Comparison of ENCODE assay signal across 10 cellular contexts in the genomic region with DNA sequence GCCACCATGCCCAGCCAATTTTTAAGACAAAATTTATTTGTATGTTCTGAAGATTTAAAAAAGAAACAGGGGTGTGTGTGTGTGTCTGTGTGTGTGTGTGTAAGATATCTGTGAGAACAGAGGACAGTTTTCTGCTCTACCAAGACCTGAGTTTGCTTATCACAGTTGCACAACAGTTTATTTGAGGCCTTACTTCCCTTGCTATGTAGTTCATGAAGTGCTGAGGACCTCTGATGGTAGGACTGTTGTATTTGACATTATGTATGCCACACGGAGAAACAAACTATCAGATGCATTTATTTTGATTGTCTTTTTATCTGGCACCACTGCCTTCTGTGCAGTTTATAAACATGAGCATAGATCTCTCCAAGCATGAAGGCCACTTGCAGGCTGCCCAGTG.
A peak's percentile ranks its signal among the peaks of the same experiment; 100 is the strongest.
DNase-seq lines count a peak whose midpoint lies in the region; ATAC-seq, FAIRE-seq and TF ChIP-seq lines count a peak whose summit lies in the region.
"Had no signal": no experiment of that assay in that cellular context is flagged by ENCODE, and none has a peak within 500 bp of the region (broad histone marks: within the 10 kb centered on the region; RNA-seq: fewer than 3 reads in every experiment).

No MANE protein-coding gene starts in this region.

- WGBS in liver = 9% methylated on average over 1 of the region's 1 CpG
- WGBS in HepG2 (ENCODE audit: low lambda C conversion rate) = 0% methylated on average over 1 of the region's 1 CpG
- WGBS in esophagus squamous epithelium, 2 donors = 7 to 12% methylated on average over 1 of the region's 1 CpG

- no peak for TF ChIP-seq EP300 in HepG2 (IDR thresholded peaks at IDR 0.05; ENCODE audit: low read depth in 2 of 2, low read length in 2 of 2)
- no peak for TF ChIP-seq EP300 in HepG2 (CRISPR knock-in tag; IDR thresholded peaks at IDR 0.05; ENCODE audit: borderline replicate concordance)

- TF ChIP-seq POLR2A in HepG2 (IDR thresholded peaks at IDR 0.05; ENCODE audit: insufficient read depth in 1 of 2, low read depth in 2 of 2, low read length in 2 of 2) (no peak), esophagus squamous epithelium (IDR thresholded peaks at IDR 0.05) (no peak)

- TF ChIP-seq CTCF in liver (IDR thresholded peaks at IDR 0.05; ENCODE audit: low read depth, low read length, missing input control) = peak; percentile 16
- TF ChIP-seq CTCF in HepG2 (CRISPR knock-in tag; IDR thresholded peaks at IDR 0.05) = no peak
- TF ChIP-seq CTCF in kidney (IDR thresholded peaks at IDR 0.05; ENCODE audit: borderline replicate concordance, extremely low read depth, insufficient read depth) = peak; percentile 14
- peak in 1 of 2 experiments; percentile 12 for TF ChIP-seq CTCF in tibial artery (IDR thresholded peaks at IDR 0.05)
- peak in 3 of 6 experiments; percentile 10 to 31 (median 29) for TF ChIP-seq CTCF in esophagus squamous epithelium (IDR thresholded peaks at IDR 0.05)

- TF ChIP-seq RAD21 in liver (IDR thresholded peaks at IDR 0.05) = peak; percentile 64 to 72
- no peak for TF ChIP-seq RAD21 in HepG2 (CRISPR knock-in tag; IDR thresholded peaks at IDR 0.05)

- H3K79me2 ChIP-seq in HepG2 (ENCODE audit: insufficient read depth, low read length) = no peaks in the 10 kb centered on the region

- no peaks in the 10 kb centered on the region for H3K36me3 ChIP-seq in liver (ENCODE audit: control insufficient read depth in 4 of 4, insufficient read depth in 3 of 4, low read depth in 1 of 4, low read length in 3 of 4)
- no peaks in the 10 kb centered on the region for H3K36me3 ChIP-seq in HepG2 (replicated peaks in 1 of 2; ENCODE audit: control insufficient read depth in 1 of 2, insufficient read depth in 2 of 2, low read length in 2 of 2)
- H3K36me3 ChIP-seq in kidney (ENCODE audit: control insufficient read depth in 1 of 2, insufficient read depth in 2 of 2, low read length in 2 of 2) = no peaks in the 10 kb centered on the region
- no peaks in the 10 kb centered on the region for H3K36me3 ChIP-seq in tibial artery
- no peaks in the 10 kb centered on the region for H3K36me3 ChIP-seq in esophagus squamous epithelium

- ATAC-seq in HepG2 = no peak

- H3K4me3 ChIP-seq in liver (ENCODE audit: low read depth in 1 of 3, low read length in 3 of 3) (no peak overlapping the region), HepG2 (replicated peaks in 1 of 3; ENCODE audit: insufficient read depth in 1 of 3, low read depth in 2 of 3, low read length in 3 of 3) (no peak overlapping the region), kidney (ENCODE audit: low read length in 2 of 2) (no peak overlapping the region), tibial artery (no peak overlapping the region), esophagus squamous epithelium (no peak overlapping the region)

- CTCF ChIA-PET in HepG2 (lab: Yijun Ruan, JAX; ENCODE audit: low intra/inter-chr PET ratio, low total read pairs) = no interaction called here

- no peak overlapping the region for H3K4me2 ChIP-seq in HepG2 (ENCODE audit: low read depth, low read length)

- H3K27me3 ChIP-seq in liver (ENCODE audit: control insufficient read depth in 4 of 4, insufficient read depth in 4 of 4, low read length in 3 of 4) (no peaks in the 10 kb centered on the region), HepG2 (ENCODE audit: control insufficient read depth in 1 of 2, insufficient read depth in 2 of 2, low read length in 2 of 2) (0 out of 5 replicates have a peak, but pooled peaks cover 0 to 3% of the 10 kb centered on the region in 2 experiments), tibial artery (no peaks in the 10 kb centered on the region), esophagus squamous epithelium (no peaks in the 10 kb centered on the region)

- in situ Hi-C loops in HepG2 (cut with HindIII; ENCODE audit: extremely low pct_ligation_motif_present, low pct_unique_long_range_greater_than_20kb) = no loop called here

- no peak for DNase-seq in HepG2 (ENCODE audit: low spot score)
- peak; percentile 59 for DNase-seq in astrocyte of the hippocampus (ENCODE audit: low read depth, low spot score)
- DNase-seq in kidney = no peak
- DNase-seq in stimulated activated CD4-positive, alpha-beta T cell treated with anti-CD3 and anti-CD28 coated beads, Interleukin-4, amount 100 ng/mL, for 1 hour = no peak
- no peak for DNase-seq in tibial artery
- no peak for DNase-seq in DMS79 (lab: John Stamatoyannopoulos, UW)
- no peak for DNase-seq in esophagus squamous epithelium (lab: John Stamatoyannopoulos, UW)
- DNase-seq: DMS153, NCI-H2081 treated with DMSO at 0.1 percent for 48 hours had no signal

- BruUV-seq in HepG2 (replicated peaks; lab: Mats Ljungman, UMichigan) = no TSS peak

- no peak overlapping the region for H3K9ac ChIP-seq in liver (ENCODE audit: low read depth in 1 of 2, low read length in 2 of 2)
- H3K9ac ChIP-seq in HepG2 (ENCODE audit: insufficient read depth, low read depth, low read length) = no peak overlapping the region
- no peak overlapping the region for H3K9ac ChIP-seq in kidney (ENCODE audit: low read length in 2 of 2)

- no peaks in the 10 kb centered on the region for H4K20me1 ChIP-seq in HepG2 (ENCODE audit: insufficient read depth, low read length)

- H2AFZ ChIP-seq in HepG2 (ENCODE audit: low read length) = no peak overlapping the region

- peaks cover 0 to 2% (median 0%) of the 10 kb centered on the region in 4 donors for H3K9me3 ChIP-seq in liver (ENCODE audit: control insufficient read depth in 4 of 4, low read length in 3 of 4)
- no peaks in the 10 kb centered on the region for H3K9me3 ChIP-seq in HepG2 (ENCODE audit: low read length)
- no peaks in the 10 kb centered on the region for H3K9me3 ChIP-seq in kidney (ENCODE audit: control insufficient read depth in 1 of 2, low read length in 2 of 2)
- H3K9me3 ChIP-seq in tibial artery = no peaks in the 10 kb centered on the region
- no peaks in the 10 kb centered on the region for H3K9me3 ChIP-seq in esophagus squamous epithelium

- H3K4me1 ChIP-seq in liver (ENCODE audit: control insufficient read depth in 4 of 4, insufficient read depth in 4 of 4, low read length in 3 of 4) (no peaks in the 10 kb centered on the region), HepG2 (ENCODE audit: insufficient read depth, low read length) (no peaks in the 10 kb centered on the region), kidney (ENCODE audit: control insufficient read depth in 1 of 2, insufficient read depth in 1 of 2, low read depth in 1 of 2, low read length in 2 of 2) (no peaks in the 10 kb centered on the region), tibial artery (no peaks in the 10 kb centered on the region), esophagus squamous epithelium (peaks cover 0 to 4% (median 0%) of the 10 kb centered on the region in 3 donors)

- H3K27ac ChIP-seq in liver (ENCODE audit: low read depth in 1 of 2, low read length in 2 of 2) (no peak overlapping the region), HepG2 (ENCODE audit: extremely low read length, insufficient read depth, low read length) (no peak overlapping the region), kidney (ENCODE audit: low read depth in 2 of 2, low read length in 2 of 2) (no peak overlapping the region), tibial artery (no peak overlapping the region), esophagus squamous epithelium (no peak overlapping the region)

- intact Hi-C loops in HepG2 (cut with micrococcal nuclease; ENCODE audit: unreplicated experiment) = no loop called here
- intact Hi-C loops in kidney (cut with DNase I) = no loop called here
- intact Hi-C loops in tibial artery (cut with DNase I; ENCODE audit: low total_unique reads) = no loop called here
- intact Hi-C loops in esophagus squamous epithelium (cut with DNase I) = no loop called here

- POLR2A ChIA-PET in HepG2 (lab: Yijun Ruan, JAX) = no interaction called here

- FAIRE-seq in HepG2 (lab: Jason Lieb, UNC) (no peak), kidney (lab: Jason Lieb, UNC) (no peak)

TF ChIP-seq in liver, 16 proteins besides CTCF, POLR2A, EP300 and RAD21:
- TF ChIP-seq RXRA (IDR thresholded peaks at IDR 0.05) = peak; percentile 28 to 31
- TF ChIP-seq HNF4A (conservative IDR thresholded peaks at IDR 0.05) = no peak

TF ChIP-seq in HepG2, 621 proteins besides CTCF, POLR2A, EP300 and RAD21 (continues in another document):
- no peak for TF ChIP-seq ZNF335 (CRISPR knock-in tag; IDR thresholded peaks at IDR 0.05)
- no peak for TF ChIP-seq MXD4 (CRISPR knock-in tag; IDR thresholded peaks at IDR 0.05)
- TF ChIP-seq AGO2 (optimal IDR thresholded peaks at IDR 0.05; ENCODE audit: low read depth, low read length) = no peak
- no peak for TF ChIP-seq REL (CRISPR knock-in tag; conservative IDR thresholded peaks at IDR 0.05)
- no peak for TF ChIP-seq ZNF205 (CRISPR knock-in tag; IDR thresholded peaks at IDR 0.05)
- TF ChIP-seq SMARCE1 (IDR thresholded peaks at IDR 0.05; ENCODE audit: borderline replicate concordance) = no peak
- TF ChIP-seq ZNF75D (CRISPR knock-in tag; IDR thresholded peaks at IDR 0.05; ENCODE audit: borderline replicate concordance) = no peak
- no peak for TF ChIP-seq ARID2 (CRISPR knock-in tag; IDR thresholded peaks at IDR 0.05; ENCODE audit: borderline replicate concordance)
- TF ChIP-seq, protein P1, sequence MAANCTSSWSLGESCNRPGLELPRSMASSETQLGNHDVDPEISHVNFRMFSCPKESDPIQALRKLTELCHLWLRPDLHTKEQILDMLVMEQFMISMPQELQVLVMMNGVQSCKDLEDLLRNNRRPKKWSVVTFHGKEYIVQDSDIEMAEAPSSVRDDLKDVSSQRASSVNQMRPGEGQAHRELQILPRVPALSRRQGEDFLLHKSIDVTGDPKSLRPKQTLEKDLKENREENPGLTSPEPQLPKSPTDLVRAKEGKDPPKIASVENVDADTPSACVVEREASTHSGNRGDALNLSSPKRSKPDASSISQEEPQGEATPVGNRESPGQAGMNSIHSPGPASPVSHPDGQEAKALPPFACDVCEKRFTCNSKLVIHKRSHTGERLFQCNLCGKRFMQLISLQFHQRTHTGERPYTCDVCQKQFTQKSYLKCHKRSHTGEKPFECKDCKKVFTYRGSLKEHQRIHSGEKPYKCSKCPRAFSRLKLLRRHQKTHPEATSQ (CRISPR knock-in tag; IDR thresholded peaks at IDR 0.05; ENCODE audit: borderline replicate concordance) = no peak
- no peak for TF ChIP-seq ZNF256 (CRISPR knock-in tag; conservative IDR thresholded peaks at IDR 0.05)
- TF ChIP-seq, protein P2, sequence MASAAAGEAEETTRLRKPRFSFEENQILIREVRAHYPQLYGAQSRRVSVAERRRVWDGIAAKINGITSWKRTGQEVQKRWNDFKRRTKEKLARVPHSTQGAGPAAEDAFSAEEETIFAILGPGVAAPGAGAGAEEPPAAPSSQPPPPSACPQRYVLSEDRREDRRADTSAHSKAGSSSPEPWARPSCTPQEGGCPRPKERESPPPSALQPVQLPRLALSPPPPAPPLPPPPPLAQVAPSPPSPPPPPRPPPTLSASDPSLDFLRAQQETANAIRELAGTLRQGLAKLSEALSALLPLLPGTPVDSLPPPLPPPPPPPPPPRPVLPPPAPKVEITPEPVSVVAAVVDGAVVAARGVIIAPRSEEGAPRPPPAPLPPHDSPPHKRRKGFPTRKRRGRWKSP (CRISPR knock-in tag; IDR thresholded peaks at IDR 0.05) = no peak
- TF ChIP-seq ZSCAN31 (CRISPR knock-in tag; IDR thresholded peaks at IDR 0.05; ENCODE audit: low read depth) = no peak
